Comparison of ENCODE assay signal across 18 cellular contexts in the genomic region with DNA sequence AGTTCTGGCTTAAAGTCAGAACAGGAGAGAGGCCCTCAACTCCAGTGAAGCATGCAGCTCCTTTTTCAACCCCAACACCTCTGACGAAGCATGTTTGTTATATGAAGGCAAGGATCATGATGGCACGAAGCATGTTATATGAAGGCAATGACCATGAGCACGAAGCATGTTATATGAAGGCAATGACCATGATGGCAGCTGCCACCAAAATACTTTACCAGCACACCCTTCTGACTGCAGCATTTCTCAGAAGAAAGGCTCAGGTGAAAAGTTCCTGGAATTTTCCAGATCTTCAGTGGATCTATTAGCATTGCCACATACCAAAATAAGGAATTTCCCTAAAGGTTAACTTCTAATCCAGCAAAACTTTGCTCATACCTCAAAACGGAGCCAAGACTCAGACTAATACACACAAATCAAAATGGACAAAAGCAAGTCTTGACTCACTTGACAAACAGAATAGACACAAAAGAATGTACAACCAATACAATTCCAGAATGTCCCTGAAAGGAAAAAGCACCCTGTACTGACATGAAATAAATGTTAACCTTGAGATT.
A peak's percentile ranks its signal among the peaks of the same experiment; 100 is the strongest.
DNase-seq lines count a peak whose midpoint lies in the region; TF ChIP-seq lines count a peak whose summit lies in the region.
"Had no signal": no experiment of that assay in that cellular context is flagged by ENCODE, and none has a peak within 500 bp of the region (broad histone marks: within the 10 kb centered on the region; RNA-seq: fewer than 3 reads in every experiment).

No MANE protein-coding gene starts in this region.

- no TSS peak for BruUV-seq in Caco-2 (replicated peaks; lab: Mats Ljungman, UMichigan)

- peaks cover 52% of the 10 kb centered on the region for H3K36me3 Mint-ChIP-seq in Caco-2 (ENCODE audit: insufficient read depth, unreplicated experiment)
- H3K36me3 Mint-ChIP-seq: activated naive CD4-positive, alpha-beta T cell treated with anti-CD3 and anti-CD28 coated beads, Interleukin-2, amount 50 U/mL, for 24 hours had no signal

- H3K36me3 ChIP-seq in stomach smooth muscle (ENCODE audit: control insufficient read depth in 2 of 2, insufficient read depth in 2 of 2, low read length in 2 of 2) (peaks cover 8 to 11% of the 10 kb centered on the region in 2 donors), Caco-2 (ENCODE audit: control insufficient read depth, insufficient read depth, low read length) (no peaks in the 10 kb centered on the region)

- no peaks in the 10 kb centered on the region for H3K27me3 Mint-ChIP-seq in Caco-2 (ENCODE audit: insufficient read depth, unreplicated experiment)
- H3K27me3 Mint-ChIP-seq: activated naive CD4-positive, alpha-beta T cell treated with anti-CD3 and anti-CD28 coated beads, Interleukin-2, amount 50 U/mL, for 24 hours; central memory CD8-positive, alpha-beta T cell; naive thymus-derived CD8-positive, alpha-beta T cell; stimulated activated naive B cell treated with anti-CD40 and anti-IgM and Interleukin-4, amounts not matched to agents 10 μg/mL and 1 μg/mL and 100 μg/mL, for 72 hours had no signal

- H3K9ac ChIP-seq in stomach smooth muscle (ENCODE audit: low read length in 2 of 2) = no peak overlapping the region

- no peak overlapping the region for H3K27ac Mint-ChIP-seq in Caco-2 (ENCODE audit: unreplicated experiment)
- H3K27ac Mint-ChIP-seq: activated naive CD4-positive, alpha-beta T cell treated with anti-CD3 and anti-CD28 coated beads, Interleukin-2, amount 50 U/mL, for 24 hours; stimulated activated naive B cell treated with anti-CD40 and anti-IgM and Interleukin-4, amounts not matched to agents 10 μg/mL and 1 μg/mL and 100 μg/mL, for 72 hours; T-helper 1 cell treated with Interleukin-12 subunit alpha and Interleukin-12 subunit beta and Interleukin-4 antibody, amounts not matched to agents 30 μg/mL and 1 μg/mL, for 36 hours had no signal

- peak; percentile 27 for DNase-seq in GM04503 (ENCODE audit: low read depth)
- DNase-seq in astrocyte of the hippocampus (ENCODE audit: low read depth, low spot score) = peak; percentile 62
- peak; percentile 79 for DNase-seq in kidney glomerular epithelial cell (lab: John Stamatoyannopoulos, UW)
- no peak for DNase-seq in AML-193 (lab: John Stamatoyannopoulos, UW)
- no peak for DNase-seq in hypothalamus (lab: John Stamatoyannopoulos, UW)
- DNase-seq in stimulated activated CD4-positive, alpha-beta T cell treated with anti-CD3 and anti-CD28 coated beads, Interleukin-2, amount 100 ng/mL, for 24 hours = no peak
- DNase-seq in Caco-2 = no peak
- DNase-seq: DMS79 treated with DMSO at 0.1 percent for 48 hours; hippocampal formation; NCI-H187 treated with DMSO at 0.1 percent for 48 hours; NCI-H526; stimulated activated naive B cell treated with anti-CD40 and anti-IgM and Interleukin-4, amounts not matched to agents 10 μg/mL and 1 μg/mL and 100 μg/mL, for 72 hours had no signal

- H3K4me3 Mint-ChIP-seq in Caco-2 (ENCODE audit: unreplicated experiment) = no peak overlapping the region
- H3K4me3 Mint-ChIP-seq: activated naive CD4-positive, alpha-beta T cell treated with anti-CD3 and anti-CD28 coated beads, Interleukin-2, amount 50 U/mL, for 24 hours; central memory CD8-positive, alpha-beta T cell; naive thymus-derived CD8-positive, alpha-beta T cell; stimulated activated naive B cell treated with anti-CD40 and anti-IgM and Interleukin-4, amounts not matched to agents 10 μg/mL and 1 μg/mL and 100 μg/mL, for 72 hours; T-helper 1 cell treated with Interleukin-12 subunit alpha and Interleukin-12 subunit beta and Interleukin-4 antibody, amounts not matched to agents 30 μg/mL and 1 μg/mL, for 36 hours had no signal

- H3K27me3 ChIP-seq in stomach smooth muscle (ENCODE audit: control insufficient read depth in 1 of 2, insufficient read depth in 2 of 2, low read length in 2 of 2) (no peaks in the 10 kb centered on the region), Caco-2 (replicated peaks; ENCODE audit: control insufficient read depth, insufficient read depth, low read length) (no peaks in the 10 kb centered on the region)

- intact Hi-C loops in Caco-2 (cut with micrococcal nuclease; ENCODE audit: unreplicated experiment) = no loop called here

- H3K9me3 ChIP-seq in stomach smooth muscle (ENCODE audit: control insufficient read depth in 2 of 2, low read length in 2 of 2) = peaks cover 0 to 3% of the 10 kb centered on the region in 2 donors
- no peaks in the 10 kb centered on the region for H3K9me3 ChIP-seq in Caco-2

- H3K4me1 Mint-ChIP-seq in Caco-2 (ENCODE audit: low read depth, unreplicated experiment) = peaks cover 7% of the 10 kb centered on the region
- H3K4me1 Mint-ChIP-seq: activated naive CD4-positive, alpha-beta T cell treated with anti-CD3 and anti-CD28 coated beads, Interleukin-2, amount 50 U/mL, for 24 hours; central memory CD8-positive, alpha-beta T cell; stimulated activated naive B cell treated with anti-CD40 and anti-IgM and Interleukin-4, amounts not matched to agents 10 μg/mL and 1 μg/mL and 100 μg/mL, for 72 hours had no signal

- POLR2A ChIA-PET in Caco-2 (lab: Charles Lee) = no interaction called here

- H3K9me3 Mint-ChIP-seq in Caco-2 (ENCODE audit: unreplicated experiment) = no peaks in the 10 kb centered on the region
- H3K9me3 Mint-ChIP-seq: activated naive CD4-positive, alpha-beta T cell treated with anti-CD3 and anti-CD28 coated beads, Interleukin-2, amount 50 U/mL, for 24 hours; central memory CD8-positive, alpha-beta T cell; naive thymus-derived CD8-positive, alpha-beta T cell; stimulated activated naive B cell treated with anti-CD40 and anti-IgM and Interleukin-4, amounts not matched to agents 10 μg/mL and 1 μg/mL and 100 μg/mL, for 72 hours; T-helper 1 cell treated with Interleukin-12 subunit alpha and Interleukin-12 subunit beta and Interleukin-4 antibody, amounts not matched to agents 30 μg/mL and 1 μg/mL, for 36 hours had no signal

- peak overlapping the region; percentile 46 for H3K27ac ChIP-seq in stomach smooth muscle (ENCODE audit: low read length)
- H3K27ac ChIP-seq: C4-2B had no signal

- H3K4me3 ChIP-seq in stomach smooth muscle (ENCODE audit: low read length in 2 of 2) (no peak overlapping the region), Caco-2 (ENCODE audit: low read depth, low read length) (no peak overlapping the region)

- H3K4me1 ChIP-seq in stomach smooth muscle (ENCODE audit: control insufficient read depth, insufficient read depth, low read length) = peaks cover 72% of the 10 kb centered on the region
- H3K4me1 ChIP-seq in Caco-2 = peaks cover 13% of the 10 kb centered on the region

- TF ChIP-seq CTCF in Caco-2 (IDR thresholded peaks at IDR 0.05; ENCODE audit: insufficient read depth in 1 of 2, low read depth in 1 of 2, low read length in 1 of 2, severe bottlenecking in 1 of 2, unreplicated experiment in 1 of 2) = no peak

- CTCF ChIA-PET in Caco-2 (lab: Charles Lee) = no interaction called here

Comparison
In these comparisons a context has a peak if more than half of its experiments do, and no peak if none do; other contexts are left out.
1. DNase-seq: peak in GM04503 (single experiment), astrocyte of the hippocampus (single experiment) and kidney glomerular epithelial cell (single experiment); none in AML-193 (0 of 2), hypothalamus (0 of 51), stimulated activated CD4-positive, alpha-beta T cell treated with anti-CD3 and anti-CD28 coated beads, Interleukin-2, amount 100 ng/mL, for 24 hours (0 of 2) and Caco-2 (0 of 2).